Comparison of ENCODE assay signal across 38 cellular contexts in genomic region chr3:153669527-153669926, GRCh38.
DNase-seq lines count a peak whose midpoint lies in the region; ATAC-seq, FAIRE-seq and TF ChIP-seq lines count a peak whose summit lies in the region.
"Had no signal": no experiment of that assay in that cellular context is flagged by ENCODE, and none has a peak within 500 bp of the region (broad histone marks: within the 10 kb centered on the region; RNA-seq: fewer than 3 reads in every experiment).

No MANE protein-coding gene starts in this region.

- H3K79me2 ChIP-seq in GM12878 (ENCODE audit: control insufficient read depth, insufficient read depth, low read length) = no peaks in the 10 kb centered on the region

- H3K4me2 ChIP-seq in GM12878 (ENCODE audit: control insufficient read depth, insufficient read depth) = no peak overlapping the region

- H3K27ac Mint-ChIP-seq in activated naive CD8-positive, alpha-beta T cell treated with anti-CD3 and anti-CD28 coated beads, Interleukin-2, amount 50 U/mL, for 24 hours = no peak overlapping the region
- H3K27ac Mint-ChIP-seq: activated naive CD4-positive, alpha-beta T cell treated with anti-CD3 and anti-CD28 coated beads, Interleukin-2, amount 50 U/mL, for 72 hours; activated T-helper 2 cell treated with anti-CD3 and anti-CD28 coated beads, Interferon-gamma antibody, Interleukin-2, Interleukin-4, amounts not matched to agents 10 μg/mL and 5 μg/mL and 100 μg/mL, durations not matched to agents 14 hours and 24 hours and 36 hours; CD8-positive, alpha-beta memory T cell; immature natural killer cell; nephron had no signal

- no peak overlapping the region for H3K9ac ChIP-seq in GM12878 (ENCODE audit: control insufficient read depth, insufficient read depth, low read length)

- BruUV-seq in GM12878 (replicated peaks; lab: Mats Ljungman, UMichigan) = no TSS peak

- TF ChIP-seq CTCF in AG09319 (IDR thresholded peaks at IDR 0.05; ENCODE audit: low read depth, low read length) (peak; percentile 7), HFF-Myc (IDR thresholded peaks at IDR 0.05; ENCODE audit: low read depth, low read length, missing control alignments) (peak; percentile 4), GM12878 (IDR thresholded peaks at IDR 0.05 in 2 of 3, conservative IDR thresholded peaks at IDR 0.05 in 1 of 3; ENCODE audit: control insufficient read depth in 2 of 3, extremely low read depth in 1 of 3, insufficient read depth in 1 of 3, low read depth in 3 of 3, low read length in 3 of 3) (no peak), foreskin keratinocyte (conservative IDR thresholded peaks at IDR 0.05) (peak; percentile 24), gastrocnemius medialis (IDR thresholded peaks at IDR 0.05 in 4 of 5, conservative IDR thresholded peaks at IDR 0.05 in 1 of 5) (no peak), right lobe of liver (IDR thresholded peaks at IDR 0.05) (no peak)

- peak; percentile 25; the same call in 1 of the 3 replicates for ATAC-seq in GM12878
- no peak for ATAC-seq in foreskin keratinocyte
- ATAC-seq in gastrocnemius medialis = no peak
- no peak for ATAC-seq in activated naive CD8-positive, alpha-beta T cell treated with anti-CD3 and anti-CD28 coated beads, Interleukin-2, amount 50 U/mL, for 24 hours
- no peak for ATAC-seq in right lobe of liver
- ATAC-seq: activated naive CD4-positive, alpha-beta T cell treated with anti-CD3 and anti-CD28 coated beads, Interleukin-2, amount 50 U/mL, for 72 hours; gastroesophageal sphincter; left cardiac atrium; Panc1 had no signal

- SMC1A ChIA-PET in GM12878 (lab: Charles Lee; ENCODE audit: uncharacterized antibody, unreplicated experiment) = no interaction called here

- no peak for TF ChIP-seq POLR2A in GM12878 (IDR thresholded peaks at IDR 0.05; ENCODE audit: low read depth, low read length)
- no peak for TF ChIP-seq POLR2A in gastrocnemius medialis (IDR thresholded peaks at IDR 0.05)
- no peak for TF ChIP-seq POLR2A in right lobe of liver (IDR thresholded peaks at IDR 0.05)

- CTCF ChIA-PET in GM12878 (lab: Yijun Ruan, JAX) = no interaction called here

- RAD21 ChIA-PET in GM12878 (lab: Charles Lee; ENCODE audit: unreplicated experiment) = no interaction called here

- no peaks in the 10 kb centered on the region for H3K27me3 ChIP-seq in GM12878 (replicated peaks in 1 of 2; ENCODE audit: control insufficient read depth in 2 of 2, insufficient read depth in 2 of 2, low read length in 1 of 2)
- H3K27me3 ChIP-seq in foreskin keratinocyte = no peaks in the 10 kb centered on the region
- no peaks in the 10 kb centered on the region for H3K27me3 ChIP-seq in gastrocnemius medialis
- H3K27me3 ChIP-seq in right lobe of liver = no peaks in the 10 kb centered on the region
- H3K27me3 ChIP-seq: gastroesophageal sphincter, ovary, stomach, vagina had no signal

- FAIRE-seq in GM12878 (lab: Jason Lieb, UNC) = no peak
- FAIRE-seq: A204.1, small intestine had no signal

- no peak overlapping the region for H2AFZ ChIP-seq in GM12878 (ENCODE audit: control insufficient read depth, low read depth, low read length)

- H3K4me1 ChIP-seq in GM12878 (ENCODE audit: control insufficient read depth, insufficient read depth, low read length) (no peaks in the 10 kb centered on the region), foreskin keratinocyte (no peaks in the 10 kb centered on the region), gastrocnemius medialis (no peaks in the 10 kb centered on the region), right lobe of liver (no peaks in the 10 kb centered on the region)
- H3K4me1 ChIP-seq: gastroesophageal sphincter, stomach, vagina had no signal

- TF ChIP-seq RAD21 in GM12878 (IDR thresholded peaks at IDR 0.05; ENCODE audit: insufficient read depth, low read depth, low read length) = no peak

- no peak overlapping the region for H3K4me3 ChIP-seq in HFF-Myc (replicated peaks; ENCODE audit: low read depth, low read length)
- no peak overlapping the region for H3K4me3 ChIP-seq in GM12878
- H3K4me3 ChIP-seq in gastrocnemius medialis = no peak overlapping the region
- no peak overlapping the region for H3K4me3 ChIP-seq in right lobe of liver
- H3K4me3 ChIP-seq: gastroesophageal sphincter, lung, ovary, stomach, vagina had no signal

- 56% methylated on average over 3 of the region's 3 CpGs for WGBS in GM12878 (ENCODE audit: insufficient coverage, insufficient replicate concordance, low lambda C conversion rate, missing lambda C conversion rate)
- 59% methylated on average over 3 of the region's 3 CpGs for WGBS in right lobe of liver (ENCODE audit: insufficient coverage, low coverage, low lambda C conversion rate, missing lambda C conversion rate)

- no peaks in the 10 kb centered on the region for H3K9me3 ChIP-seq in GM12878 (replicated peaks; ENCODE audit: control insufficient read depth, insufficient read depth, low read length)
- no peaks in the 10 kb centered on the region for H3K9me3 ChIP-seq in gastrocnemius medialis
- H3K9me3 ChIP-seq in right lobe of liver = no peaks in the 10 kb centered on the region
- H3K9me3 ChIP-seq: gastroesophageal sphincter, ovary, stomach, vagina had no signal

- peaks cover 3% of the 10 kb centered on the region for H3K27me3 Mint-ChIP-seq in activated naive CD8-positive, alpha-beta T cell treated with anti-CD3 and anti-CD28 coated beads, Interleukin-2, amount 50 U/mL, for 24 hours

- in situ Hi-C loops in GM12878 (cut with MboI) = no loop called here
- in situ Hi-C loops in gastrocnemius medialis (cut with MboI; ENCODE audit: low sequenced_read_pairs in 4 of 4) = no loop called here

- H3K27ac ChIP-seq in GM12878 (ENCODE audit: control insufficient read depth, insufficient read depth) = no peak overlapping the region
- H3K27ac ChIP-seq in foreskin keratinocyte = no peak overlapping the region
- H3K27ac ChIP-seq in gastrocnemius medialis = no peak overlapping the region
- no peak overlapping the region for H3K27ac ChIP-seq in right lobe of liver
- H3K27ac ChIP-seq: gastroesophageal sphincter, ovary, stomach, vagina, WERI-Rb-1 had no signal

- TF ChIP-seq EP300 in GM12878 (IDR thresholded peaks at IDR 0.05; ENCODE audit: borderline replicate concordance in 1 of 2, control insufficient read depth in 1 of 2, low read depth in 2 of 2, low read length in 2 of 2) = no peak

- intact Hi-C loops in GM12878 (cut with micrococcal nuclease; ENCODE audit: unreplicated experiment) = no loop called here
- intact Hi-C loops in gastrocnemius medialis (cut with DNase I; ENCODE audit: low total_unique reads) = no loop called here
- intact Hi-C loops in right lobe of liver (cut with DNase I) = no loop called here

- no peaks in the 10 kb centered on the region for H4K20me1 ChIP-seq in GM12878 (ENCODE audit: control insufficient read depth, insufficient read depth)

- H3K36me3 Mint-ChIP-seq in activated naive CD8-positive, alpha-beta T cell treated with anti-CD3 and anti-CD28 coated beads, Interleukin-2, amount 50 U/mL, for 24 hours (ENCODE audit: low read depth) = no peaks in the 10 kb centered on the region
- H3K36me3 Mint-ChIP-seq: activated naive CD4-positive, alpha-beta T cell treated with anti-CD3 and anti-CD28 coated beads, Interleukin-2, amount 50 U/mL, for 72 hours; immature natural killer cell had no signal

- POLR2A ChIA-PET in GM12878 (lab: Charles Lee) = no interaction called here

- H3K36me3 ChIP-seq in GM12878 (ENCODE audit: control insufficient read depth in 2 of 2, insufficient read depth in 2 of 2, low read length in 1 of 2) (no peaks in the 10 kb centered on the region), gastrocnemius medialis (no peaks in the 10 kb centered on the region), right lobe of liver (no peaks in the 10 kb centered on the region)
- H3K36me3 ChIP-seq: gastroesophageal sphincter, ovary, stomach, vagina, WERI-Rb-1 had no signal

- no peak for DNase-seq in AG09319 (ENCODE audit: extremely low read depth, low read depth)
- no peak for DNase-seq in HFF-Myc (ENCODE audit: extremely low read depth, low read depth)
- no peak for DNase-seq in GM12878 (ENCODE audit: low read depth, low spot score)
- DNase-seq in foreskin keratinocyte = no peak
- no peak for DNase-seq in gastrocnemius medialis
- DNase-seq in stimulated activated CD4-positive, alpha-beta T cell treated with anti-CD3 and anti-CD28 coated beads, Interleukin-1b, Interleukin-23, amount 100 ng/mL, for 48 hours = no peak
- DNase-seq in activated naive CD8-positive, alpha-beta T cell treated with anti-CD3 and anti-CD28 coated beads, Interleukin-2, amount 50 U/mL, for 24 hours = no peak
- no peak for DNase-seq in right lobe of liver
- DNase-seq: activated CD4-positive, alpha-beta T cell treated with anti-CD3 and anti-CD28 coated beads for 4 hours; activated CD8-positive, alpha-beta memory T cell treated with anti-CD3 and anti-CD28 coated beads for 24 hours; activated T-cell treated with anti-CD3 and anti-CD28 coated beads for 4 hours; CD8-positive, alpha-beta memory T cell; cortex of kidney; DMS 273 treated with DMSO at 0.1 percent for 48 hours; effector memory CD4-positive, alpha-beta T cell; EL; HCEC 1CT; hypothalamus; left cardiac atrium; NCI-H146; NCI-H226; NCI-H526 treated with DMSO at 0.1 percent for 48 hours; ovary; SIG-M5; small intestine; stimulated activated CD4-positive, alpha-beta T cell treated with anti-CD3 and anti-CD28 coated beads, Interleukin-2, amount 100 ng/mL, for 24 hours; stomach; T1000; WERI-Rb-1 had no signal

- H3K4me1 Mint-ChIP-seq in activated naive CD8-positive, alpha-beta T cell treated with anti-CD3 and anti-CD28 coated beads, Interleukin-2, amount 50 U/mL, for 24 hours = no peaks in the 10 kb centered on the region
- H3K4me1 Mint-ChIP-seq: CD8-positive, alpha-beta memory T cell; immature natural killer cell; nephron had no signal

- H3K4me3 Mint-ChIP-seq in activated naive CD8-positive, alpha-beta T cell treated with anti-CD3 and anti-CD28 coated beads, Interleukin-2, amount 50 U/mL, for 24 hours = no peak overlapping the region
- H3K4me3 Mint-ChIP-seq: CD8-positive, alpha-beta memory T cell; immature natural killer cell; nephron had no signal

- H3K9me3 Mint-ChIP-seq in activated naive CD8-positive, alpha-beta T cell treated with anti-CD3 and anti-CD28 coated beads, Interleukin-2, amount 50 U/mL, for 24 hours = no peaks in the 10 kb centered on the region
- H3K9me3 Mint-ChIP-seq: activated naive CD4-positive, alpha-beta T cell treated with anti-CD3 and anti-CD28 coated beads, Interleukin-2, amount 50 U/mL, for 72 hours; activated T-helper 2 cell treated with anti-CD3 and anti-CD28 coated beads, Interferon-gamma antibody, Interleukin-2, Interleukin-4, amounts not matched to agents 10 μg/mL and 5 μg/mL and 100 μg/mL, durations not matched to agents 14 hours and 24 hours and 36 hours; CD8-positive, alpha-beta memory T cell; nephron had no signal

TF ChIP-seq in GM12878, 131 proteins besides CTCF, POLR2A, EP300 and RAD21 (continues in another document):
- TF ChIP-seq PAX8 (IDR thresholded peaks at IDR 0.05) = no peak
- no peak for TF ChIP-seq EED (IDR thresholded peaks at IDR 0.05; ENCODE audit: low read depth)
- no peak for TF ChIP-seq ZNF207 (IDR thresholded peaks at IDR 0.05; ENCODE audit: borderline replicate concordance)
- TF ChIP-seq STAT3 (IDR thresholded peaks at IDR 0.05; ENCODE audit: low read depth, low read length) = no peak

Comparison
In these comparisons a context has a peak if more than half of its experiments do, and no peak if none do; other contexts are left out.
1. CTCF ChIP-seq: peak in AG09319 (single experiment), HFF-Myc (single experiment) and foreskin keratinocyte (single experiment); none in GM12878 (0 of 3), gastrocnemius medialis (0 of 5) and right lobe of liver (0 of 4).